Comparison of ENCODE assay signal across 15 cellular contexts in genomic region chr10:62724465-62724864, GRCh38.
"Had no signal": no experiment of that assay in that cellular context is flagged by ENCODE, and none has a peak within 500 bp of the region (broad histone marks: within the 10 kb centered on the region; RNA-seq: fewer than 3 reads in every experiment).

No MANE protein-coding gene starts in this region.

- H3K9me3 Mint-ChIP-seq: activated naive CD4-positive, alpha-beta T cell treated with anti-CD3 and anti-CD28 coated beads, Interleukin-2, amount 50 U/mL, for 24 hours; dendritic cell treated with granulocyte-macrophage colony-stimulating factor and Interleukin-4, amounts not matched to agents 40 ng/mL and 50 ng/mL, for 4 days; stimulated activated effector memory CD8-positive, alpha-beta T cell treated with anti-CD3 and anti-CD28 coated beads, Interleukin-12 subunit alpha, Interleukin-12 subunit beta, amount 100 ng/mL, for 72 hours had no signal

- H3K27me3 ChIP-seq: brain microvascular endothelial cell, gastroesophageal sphincter, ovary, transverse colon had no signal

- H3K4me3 Mint-ChIP-seq: activated CD4-positive, alpha-beta T cell treated with anti-CD3 and anti-CD28 coated beads, Interleukin-2, amount 10 ng/mL, durations not matched to agents 7 days and 5 days; activated naive CD4-positive, alpha-beta T cell treated with anti-CD3 and anti-CD28 coated beads, Interleukin-2, amount 50 U/mL, for 24 hours; dendritic cell treated with granulocyte-macrophage colony-stimulating factor and Interleukin-4, amounts not matched to agents 40 ng/mL and 50 ng/mL, for 4 days; neural crest cell; stimulated activated effector memory CD8-positive, alpha-beta T cell treated with anti-CD3 and anti-CD28 coated beads, Interleukin-12 subunit alpha, Interleukin-12 subunit beta, amount 100 ng/mL, for 72 hours had no signal

- H3K27me3 Mint-ChIP-seq: activated naive CD4-positive, alpha-beta T cell treated with anti-CD3 and anti-CD28 coated beads, Interleukin-2, amount 50 U/mL, for 24 hours had no signal

- ATAC-seq: gastroesophageal sphincter; left ventricle myocardium superior; stimulated activated effector memory CD8-positive, alpha-beta T cell treated with anti-CD3 and anti-CD28 coated beads, Interleukin-12 subunit alpha, Interleukin-12 subunit beta, amount 100 ng/mL, for 72 hours had no signal

- H3K4me1 ChIP-seq: gastroesophageal sphincter, transverse colon had no signal

- H3K27ac Mint-ChIP-seq: activated CD4-positive, alpha-beta T cell treated with anti-CD3 and anti-CD28 coated beads, Interleukin-2, amount 10 ng/mL, durations not matched to agents 7 days and 5 days; activated naive CD4-positive, alpha-beta T cell treated with anti-CD3 and anti-CD28 coated beads, Interleukin-2, amount 50 U/mL, for 24 hours; dendritic cell treated with granulocyte-macrophage colony-stimulating factor and Interleukin-4, amounts not matched to agents 40 ng/mL and 50 ng/mL, for 4 days had no signal

- H3K27ac ChIP-seq: brain microvascular endothelial cell, gastroesophageal sphincter, ovary, transverse colon, VCaP had no signal

- H3K4me3 ChIP-seq: gastroesophageal sphincter, ovary, transverse colon had no signal

- H3K9me3 ChIP-seq: gastroesophageal sphincter, ovary, transverse colon had no signal

- H3K36me3 Mint-ChIP-seq: activated naive CD4-positive, alpha-beta T cell treated with anti-CD3 and anti-CD28 coated beads, Interleukin-2, amount 50 U/mL, for 24 hours had no signal

- DNase-seq: activated CD4-positive, alpha-beta T cell treated with anti-CD3 and anti-CD28 coated beads, Interleukin-2, amount 10 ng/mL, durations not matched to agents 7 days and 5 days; brain microvascular endothelial cell; cerebellar nuclear complex; left ventricle myocardium superior; mesenchymal stem cell; ovary; substantia nigra; T-helper 9 cell; transverse colon had no signal
